In the genomic region with DNA sequence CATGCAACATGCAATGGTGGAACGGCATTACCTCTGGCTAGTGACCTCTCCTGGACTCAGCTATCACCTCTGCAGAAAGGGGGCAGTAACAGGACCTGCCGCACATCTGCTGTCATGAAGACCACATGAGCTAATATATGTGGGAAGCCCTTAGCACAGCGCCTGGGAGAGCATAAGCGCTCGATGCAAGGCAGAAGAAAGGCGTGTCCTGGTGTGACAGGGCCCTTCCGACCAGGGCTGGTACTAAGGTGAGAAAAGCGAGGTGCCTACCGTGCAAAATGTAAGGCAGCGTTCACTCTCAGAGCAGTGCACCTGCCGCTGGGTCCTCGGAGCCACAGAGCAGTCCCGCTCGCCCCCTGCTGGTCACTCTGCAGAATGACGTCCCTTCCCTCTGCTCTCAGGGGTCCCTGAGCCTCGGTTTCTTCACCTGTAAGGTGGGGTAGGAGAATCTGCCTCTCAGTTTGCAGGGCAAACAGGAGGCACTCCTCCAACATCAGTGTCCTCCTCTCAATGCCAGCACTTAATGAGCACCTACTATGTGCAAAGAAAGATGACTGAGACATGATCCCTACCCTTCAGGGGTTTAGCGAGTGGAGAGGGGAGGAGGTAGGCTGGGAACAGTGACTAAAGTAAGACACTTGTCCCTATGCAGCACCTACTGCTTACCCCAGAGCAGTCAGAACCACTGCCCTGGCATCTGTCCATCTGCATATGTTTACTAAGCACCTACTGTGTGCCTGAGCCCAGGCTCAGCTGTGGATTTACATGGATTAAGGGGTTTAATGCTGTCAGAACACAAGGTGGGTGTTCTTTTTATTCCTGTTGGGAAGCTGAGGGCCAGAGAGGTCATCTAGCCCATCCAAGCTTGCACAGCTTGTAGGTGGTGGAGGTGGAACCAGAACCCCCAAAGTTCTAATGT, we compare ENCODE assay signal across 1 cellular context.
TF ChIP-seq lines count a peak whose summit lies in the region.

No MANE protein-coding gene starts in this region.

TF ChIP-seq in GM12878, 131 proteins besides CTCF, POLR2A, EP300 and RAD21 (continued from another document and continues in another):
- TF ChIP-seq, protein P1, sequence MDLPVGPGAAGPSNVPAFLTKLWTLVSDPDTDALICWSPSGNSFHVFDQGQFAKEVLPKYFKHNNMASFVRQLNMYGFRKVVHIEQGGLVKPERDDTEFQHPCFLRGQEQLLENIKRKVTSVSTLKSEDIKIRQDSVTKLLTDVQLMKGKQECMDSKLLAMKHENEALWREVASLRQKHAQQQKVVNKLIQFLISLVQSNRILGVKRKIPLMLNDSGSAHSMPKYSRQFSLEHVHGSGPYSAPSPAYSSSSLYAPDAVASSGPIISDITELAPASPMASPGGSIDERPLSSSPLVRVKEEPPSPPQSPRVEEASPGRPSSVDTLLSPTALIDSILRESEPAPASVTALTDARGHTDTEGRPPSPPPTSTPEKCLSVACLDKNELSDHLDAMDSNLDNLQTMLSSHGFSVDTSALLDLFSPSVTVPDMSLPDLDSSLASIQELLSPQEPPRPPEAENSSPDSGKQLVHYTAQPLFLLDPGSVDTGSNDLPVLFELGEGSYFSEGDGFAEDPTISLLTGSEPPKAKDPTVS (IDR thresholded peaks at IDR 0.05; ENCODE audit: low read depth, low read length) = no peak
- TF ChIP-seq NR2C1 (IDR thresholded peaks at IDR 0.05) (no peak), STAT3 (IDR thresholded peaks at IDR 0.05; ENCODE audit: low read depth, low read length) (no peak), YBX1 (IDR thresholded peaks at IDR 0.05) (no peak), EED (IDR thresholded peaks at IDR 0.05; ENCODE audit: low read depth) (no peak), NR2C2 (IDR thresholded peaks at IDR 0.05; ENCODE audit: borderline replicate concordance, control insufficient read depth, insufficient read length, low read depth) (no peak), ZZZ3 (IDR thresholded peaks at IDR 0.05; ENCODE audit: control insufficient read depth, insufficient read length, low read depth) (no peak), NBN (IDR thresholded peaks at IDR 0.05) (no peak), RUNX3 (IDR thresholded peaks at IDR 0.05; ENCODE audit: low read length) (0 out of 2 replicates have a peak, but pooled peaks have one; percentile 1), SMAD1 (IDR thresholded peaks at IDR 0.05; ENCODE audit: low read depth, partially characterized antibody) (no peak), SREBF1 (IDR thresholded peaks at IDR 0.05; ENCODE audit: low read length) (no peak), ESRRA (IDR thresholded peaks at IDR 0.05; ENCODE audit: low read length) (no peak), NRF1 (conservative IDR thresholded peaks at IDR 0.05; ENCODE audit: low read depth, low read length) (no peak), RAD51 (IDR thresholded peaks at IDR 0.05) (no peak), HDGF (IDR thresholded peaks at IDR 0.05) (peak; percentile 26; the same call in 1 of the 2 replicates), TCF12 (IDR thresholded peaks at IDR 0.05; ENCODE audit: low read depth, low read length) (peak; percentile 85), SMARCA5 (IDR thresholded peaks at IDR 0.05) (0 out of 2 replicates have a peak, but pooled peaks have one; percentile 55), FOXM1 (IDR thresholded peaks at IDR 0.05; ENCODE audit: low read depth, low read length) (no peak), ATF7 (IDR thresholded peaks at IDR 0.05; ENCODE audit: low read depth) (peak; percentile 49; the same call in 1 of the 2 replicates), SMC3 (IDR thresholded peaks at IDR 0.05; ENCODE audit: borderline replicate concordance, low read length) (peak; percentile 83), MEF2B (IDR thresholded peaks at IDR 0.05; ENCODE audit: partially characterized antibody, poor library complexity, severe bottlenecking) (no peak), LARP7 (IDR thresholded peaks at IDR 0.05) (no peak), TCF7 (IDR thresholded peaks at IDR 0.05; ENCODE audit: borderline replicate concordance) (no peak), HCFC1 (IDR thresholded peaks at IDR 0.05; ENCODE audit: low read length) (no peak), IKZF1 (conservative IDR thresholded peaks at IDR 0.05) (no peak), SREBF2 (IDR thresholded peaks at IDR 0.05; ENCODE audit: low read length) (no peak), ASH2L (IDR thresholded peaks at IDR 0.05; ENCODE audit: borderline replicate concordance, low read depth) (no peak), POU2F2 (IDR thresholded peaks at IDR 0.05; ENCODE audit: borderline replicate concordance, low read depth, low read length) (no peak), SRF (IDR thresholded peaks at IDR 0.05; ENCODE audit: low read depth in 2 of 2, low read length in 2 of 2) (no peak), SP1 (IDR thresholded peaks at IDR 0.05; ENCODE audit: low read depth, low read length) (peak; percentile 35), RBBP5 (conservative IDR thresholded peaks at IDR 0.05) (no peak), CEBPB (IDR thresholded peaks at IDR 0.05; ENCODE audit: borderline replicate concordance in 1 of 2, low read depth in 2 of 2, low read length in 2 of 2) (no peak), TCF3 (IDR thresholded peaks at IDR 0.05; ENCODE audit: borderline replicate concordance, insufficient read depth, low read depth, low read length) (0 out of 2 replicates have a peak, but pooled peaks have one; percentile 71), ETV6 (conservative IDR thresholded peaks at IDR 0.05 in 1 of 2, IDR thresholded peaks at IDR 0.05 in 1 of 2; ENCODE audit: borderline replicate concordance in 1 of 2, low read depth in 1 of 2) (no peak), NR2F1 (conservative IDR thresholded peaks at IDR 0.05) (no peak), MYB (IDR thresholded peaks at IDR 0.05; ENCODE audit: borderline replicate concordance, low read depth, low read length) (no peak), GATAD2B (conservative IDR thresholded peaks at IDR 0.05; ENCODE audit: low read depth) (no peak), RCOR1 (conservative IDR thresholded peaks at IDR 0.05; ENCODE audit: low read depth, low read length) (no peak), ZNF384 (IDR thresholded peaks at IDR 0.05; ENCODE audit: borderline replicate concordance, low read depth, low read length) (no peak)
- TF ChIP-seq, protein P2, sequence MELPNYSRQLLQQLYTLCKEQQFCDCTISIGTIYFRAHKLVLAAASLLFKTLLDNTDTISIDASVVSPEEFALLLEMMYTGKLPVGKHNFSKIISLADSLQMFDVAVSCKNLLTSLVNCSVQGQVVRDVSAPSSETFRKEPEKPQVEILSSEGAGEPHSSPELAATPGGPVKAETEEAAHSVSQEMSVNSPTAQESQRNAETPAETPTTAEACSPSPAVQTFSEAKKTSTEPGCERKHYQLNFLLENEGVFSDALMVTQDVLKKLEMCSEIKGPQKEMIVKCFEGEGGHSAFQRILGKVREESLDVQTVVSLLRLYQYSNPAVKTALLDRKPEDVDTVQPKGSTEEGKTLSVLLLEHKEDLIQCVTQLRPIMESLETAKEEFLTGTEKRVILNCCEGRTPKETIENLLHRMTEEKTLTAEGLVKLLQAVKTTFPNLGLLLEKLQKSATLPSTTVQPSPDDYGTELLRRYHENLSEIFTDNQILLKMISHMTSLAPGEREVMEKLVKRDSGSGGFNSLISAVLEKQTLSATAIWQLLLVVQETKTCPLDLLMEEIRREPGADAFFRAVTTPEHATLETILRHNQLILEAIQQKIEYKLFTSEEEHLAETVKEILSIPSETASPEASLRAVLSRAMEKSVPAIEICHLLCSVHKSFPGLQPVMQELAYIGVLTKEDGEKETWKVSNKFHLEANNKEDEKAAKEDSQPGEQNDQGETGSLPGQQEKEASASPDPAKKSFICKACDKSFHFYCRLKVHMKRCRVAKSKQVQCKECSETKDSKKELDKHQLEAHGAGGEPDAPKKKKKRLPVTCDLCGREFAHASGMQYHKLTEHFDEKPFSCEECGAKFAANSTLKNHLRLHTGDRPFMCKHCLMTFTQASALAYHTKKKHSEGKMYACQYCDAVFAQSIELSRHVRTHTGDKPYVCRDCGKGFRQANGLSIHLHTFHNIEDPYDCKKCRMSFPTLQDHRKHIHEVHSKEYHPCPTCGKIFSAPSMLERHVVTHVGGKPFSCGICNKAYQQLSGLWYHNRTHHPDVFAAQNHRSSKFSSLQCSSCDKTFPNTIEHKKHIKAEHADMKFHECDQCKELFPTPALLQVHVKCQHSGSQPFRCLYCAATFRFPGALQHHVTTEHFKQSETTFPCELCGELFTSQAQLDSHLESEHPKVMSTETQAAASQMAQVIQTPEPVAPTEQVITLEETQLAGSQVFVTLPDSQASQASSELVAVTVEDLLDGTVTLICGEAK (IDR thresholded peaks at IDR 0.05; ENCODE audit: borderline replicate concordance) = no peak
- TF ChIP-seq, protein P3, sequence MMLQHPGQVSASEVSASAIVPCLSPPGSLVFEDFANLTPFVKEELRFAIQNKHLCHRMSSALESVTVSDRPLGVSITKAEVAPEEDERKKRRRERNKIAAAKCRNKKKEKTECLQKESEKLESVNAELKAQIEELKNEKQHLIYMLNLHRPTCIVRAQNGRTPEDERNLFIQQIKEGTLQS (IDR thresholded peaks at IDR 0.05; ENCODE audit: borderline replicate concordance, extremely low read depth, low read depth, low read length) = no peak
- TF ChIP-seq, protein P4, sequence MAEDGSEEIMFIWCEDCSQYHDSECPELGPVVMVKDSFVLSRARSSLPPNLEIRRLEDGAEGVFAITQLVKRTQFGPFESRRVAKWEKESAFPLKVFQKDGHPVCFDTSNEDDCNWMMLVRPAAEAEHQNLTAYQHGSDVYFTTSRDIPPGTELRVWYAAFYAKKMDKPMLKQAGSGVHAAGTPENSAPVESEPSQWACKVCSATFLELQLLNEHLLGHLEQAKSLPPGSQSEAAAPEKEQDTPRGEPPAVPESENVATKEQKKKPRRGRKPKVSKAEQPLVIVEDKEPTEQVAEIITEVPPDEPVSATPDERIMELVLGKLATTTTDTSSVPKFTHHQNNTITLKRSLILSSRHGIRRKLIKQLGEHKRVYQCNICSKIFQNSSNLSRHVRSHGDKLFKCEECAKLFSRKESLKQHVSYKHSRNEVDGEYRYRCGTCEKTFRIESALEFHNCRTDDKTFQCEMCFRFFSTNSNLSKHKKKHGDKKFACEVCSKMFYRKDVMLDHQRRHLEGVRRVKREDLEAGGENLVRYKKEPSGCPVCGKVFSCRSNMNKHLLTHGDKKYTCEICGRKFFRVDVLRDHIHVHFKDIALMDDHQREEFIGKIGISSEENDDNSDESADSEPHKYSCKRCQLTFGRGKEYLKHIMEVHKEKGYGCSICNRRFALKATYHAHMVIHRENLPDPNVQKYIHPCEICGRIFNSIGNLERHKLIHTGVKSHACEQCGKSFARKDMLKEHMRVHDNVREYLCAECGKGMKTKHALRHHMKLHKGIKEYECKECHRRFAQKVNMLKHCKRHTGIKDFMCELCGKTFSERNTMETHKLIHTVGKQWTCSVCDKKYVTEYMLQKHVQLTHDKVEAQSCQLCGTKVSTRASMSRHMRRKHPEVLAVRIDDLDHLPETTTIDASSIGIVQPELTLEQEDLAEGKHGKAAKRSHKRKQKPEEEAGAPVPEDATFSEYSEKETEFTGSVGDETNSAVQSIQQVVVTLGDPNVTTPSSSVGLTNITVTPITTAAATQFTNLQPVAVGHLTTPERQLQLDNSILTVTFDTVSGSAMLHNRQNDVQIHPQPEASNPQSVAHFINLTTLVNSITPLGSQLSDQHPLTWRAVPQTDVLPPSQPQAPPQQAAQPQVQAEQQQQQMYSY (CRISPR knock-in tag; IDR thresholded peaks at IDR 0.05) = no peak
- TF ChIP-seq, protein P5, sequence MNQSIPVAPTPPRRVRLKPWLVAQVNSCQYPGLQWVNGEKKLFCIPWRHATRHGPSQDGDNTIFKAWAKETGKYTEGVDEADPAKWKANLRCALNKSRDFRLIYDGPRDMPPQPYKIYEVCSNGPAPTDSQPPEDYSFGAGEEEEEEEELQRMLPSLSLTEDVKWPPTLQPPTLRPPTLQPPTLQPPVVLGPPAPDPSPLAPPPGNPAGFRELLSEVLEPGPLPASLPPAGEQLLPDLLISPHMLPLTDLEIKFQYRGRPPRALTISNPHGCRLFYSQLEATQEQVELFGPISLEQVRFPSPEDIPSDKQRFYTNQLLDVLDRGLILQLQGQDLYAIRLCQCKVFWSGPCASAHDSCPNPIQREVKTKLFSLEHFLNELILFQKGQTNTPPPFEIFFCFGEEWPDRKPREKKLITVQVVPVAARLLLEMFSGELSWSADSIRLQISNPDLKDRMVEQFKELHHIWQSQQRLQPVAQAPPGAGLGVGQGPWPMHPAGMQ (IDR thresholded peaks at IDR 0.05; ENCODE audit: borderline replicate concordance) = no peak
- TF ChIP-seq, protein P6, sequence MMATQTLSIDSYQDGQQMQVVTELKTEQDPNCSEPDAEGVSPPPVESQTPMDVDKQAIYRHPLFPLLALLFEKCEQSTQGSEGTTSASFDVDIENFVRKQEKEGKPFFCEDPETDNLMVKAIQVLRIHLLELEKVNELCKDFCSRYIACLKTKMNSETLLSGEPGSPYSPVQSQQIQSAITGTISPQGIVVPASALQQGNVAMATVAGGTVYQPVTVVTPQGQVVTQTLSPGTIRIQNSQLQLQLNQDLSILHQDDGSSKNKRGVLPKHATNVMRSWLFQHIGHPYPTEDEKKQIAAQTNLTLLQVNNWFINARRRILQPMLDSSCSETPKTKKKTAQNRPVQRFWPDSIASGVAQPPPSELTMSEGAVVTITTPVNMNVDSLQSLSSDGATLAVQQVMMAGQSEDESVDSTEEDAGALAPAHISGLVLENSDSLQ (IDR thresholded peaks at IDR 0.05) = no peak
- TF ChIP-seq, protein P7, sequence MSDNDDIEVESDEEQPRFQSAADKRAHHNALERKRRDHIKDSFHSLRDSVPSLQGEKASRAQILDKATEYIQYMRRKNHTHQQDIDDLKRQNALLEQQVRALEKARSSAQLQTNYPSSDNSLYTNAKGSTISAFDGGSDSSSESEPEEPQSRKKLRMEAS (IDR thresholded peaks at IDR 0.05; ENCODE audit: low read depth, low read length) = no peak
- TF ChIP-seq, protein P8, sequence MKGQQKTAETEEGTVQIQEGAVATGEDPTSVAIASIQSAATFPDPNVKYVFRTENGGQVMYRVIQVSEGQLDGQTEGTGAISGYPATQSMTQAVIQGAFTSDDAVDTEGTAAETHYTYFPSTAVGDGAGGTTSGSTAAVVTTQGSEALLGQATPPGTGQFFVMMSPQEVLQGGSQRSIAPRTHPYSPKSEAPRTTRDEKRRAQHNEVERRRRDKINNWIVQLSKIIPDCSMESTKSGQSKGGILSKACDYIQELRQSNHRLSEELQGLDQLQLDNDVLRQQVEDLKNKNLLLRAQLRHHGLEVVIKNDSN (IDR thresholded peaks at IDR 0.05; ENCODE audit: borderline replicate concordance, extremely low read length, insufficient read depth, low read depth, low read length) = no peak
- TF ChIP-seq, protein P9, sequence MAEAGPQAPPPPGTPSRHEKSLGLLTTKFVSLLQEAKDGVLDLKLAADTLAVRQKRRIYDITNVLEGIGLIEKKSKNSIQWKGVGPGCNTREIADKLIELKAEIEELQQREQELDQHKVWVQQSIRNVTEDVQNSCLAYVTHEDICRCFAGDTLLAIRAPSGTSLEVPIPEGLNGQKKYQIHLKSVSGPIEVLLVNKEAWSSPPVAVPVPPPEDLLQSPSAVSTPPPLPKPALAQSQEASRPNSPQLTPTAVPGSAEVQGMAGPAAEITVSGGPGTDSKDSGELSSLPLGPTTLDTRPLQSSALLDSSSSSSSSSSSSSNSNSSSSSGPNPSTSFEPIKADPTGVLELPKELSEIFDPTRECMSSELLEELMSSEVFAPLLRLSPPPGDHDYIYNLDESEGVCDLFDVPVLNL (IDR thresholded peaks at IDR 0.05; ENCODE audit: low read depth, low read length) = no peak
- TF ChIP-seq, protein P10, sequence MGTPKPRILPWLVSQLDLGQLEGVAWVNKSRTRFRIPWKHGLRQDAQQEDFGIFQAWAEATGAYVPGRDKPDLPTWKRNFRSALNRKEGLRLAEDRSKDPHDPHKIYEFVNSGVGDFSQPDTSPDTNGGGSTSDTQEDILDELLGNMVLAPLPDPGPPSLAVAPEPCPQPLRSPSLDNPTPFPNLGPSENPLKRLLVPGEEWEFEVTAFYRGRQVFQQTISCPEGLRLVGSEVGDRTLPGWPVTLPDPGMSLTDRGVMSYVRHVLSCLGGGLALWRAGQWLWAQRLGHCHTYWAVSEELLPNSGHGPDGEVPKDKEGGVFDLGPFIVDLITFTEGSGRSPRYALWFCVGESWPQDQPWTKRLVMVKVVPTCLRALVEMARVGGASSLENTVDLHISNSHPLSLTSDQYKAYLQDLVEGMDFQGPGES (IDR thresholded peaks at IDR 0.05) = no peak
